In genomic region chr19:48588670-48589399, GRCh38 we compare ENCODE assay signal across 9 cellular contexts. TPM values are rescaled to one million over a fixed set of nuclear protein-coding genes. Genes with fewer than 3 reads are reported as not detected.
A peak's percentile ranks its signal among the peaks of the same experiment; 100 is the strongest.
DNase-seq lines count a peak whose midpoint lies in the region; ATAC-seq and TF ChIP-seq lines count a peak whose summit lies in the region.
"Had no signal": no experiment of that assay in that cellular context is flagged by ENCODE, and none has a peak within 500 bp of the region (broad histone marks: within the 10 kb centered on the region; RNA-seq: fewer than 3 reads in every experiment).

No MANE protein-coding gene starts in this region.

- H3K4me3 ChIP-seq in RWPE2 (ENCODE audit: severe bottlenecking) (no peak overlapping the region), fibroblast of villous mesenchyme (ENCODE audit: low read depth, low read length) (peak overlapping the region; percentile 62)

- TF ChIP-seq CTCF in RWPE2 (IDR thresholded peaks at IDR 0.05; ENCODE audit: poor library complexity, severe bottlenecking) (peak; percentile 96), fibroblast of villous mesenchyme (IDR thresholded peaks at IDR 0.05; ENCODE audit: insufficient read depth, low read depth, low read length) (peak; percentile 95), neural crest cell (conservative IDR thresholded peaks at IDR 0.05) (peak; percentile 97)

- no peak overlapping the region for H3K27ac Mint-ChIP-seq in neural crest cell (ENCODE audit: unreplicated experiment)
- peak overlapping the region; percentile 59 for H3K27ac Mint-ChIP-seq in stimulated activated naive CD8-positive, alpha-beta T cell treated with anti-CD3 and anti-CD28 coated beads, Interleukin-15, Interleukin-2, amounts not matched to agents 100 ng/mL and 50 ng/mL, for 24 hours

- peak overlapping the region; percentile 27 for H3K27ac ChIP-seq in RWPE2 (ENCODE audit: poor library complexity, severe bottlenecking)

- H3K9me3 ChIP-seq in RWPE2 (ENCODE audit: severe bottlenecking) = no peaks in the 10 kb centered on the region

- DNase-seq in DMS79 treated with DMSO at 0.1 percent for 48 hours (lab: John Stamatoyannopoulos, UW) (peak; percentile 30), LHCN-M2 (ENCODE audit: low read depth) (peak; percentile 74), RWPE2 (ENCODE audit: low spot score) (peak; percentile 97), fibroblast of villous mesenchyme (ENCODE audit: low read depth) (peak; percentile 81), neural crest cell (ENCODE audit: low read depth, low spot score) (peak; percentile 98)
- peak; percentile 73 for DNase-seq in activated effector memory CD4-positive, alpha-beta T cell treated with Interleukin-2 at 50 U/mL for 16 hours

- H3K4me3 Mint-ChIP-seq in neural crest cell = peak overlapping the region; percentile 64
- peak overlapping the region; percentile 62 for H3K4me3 Mint-ChIP-seq in stimulated activated naive CD8-positive, alpha-beta T cell treated with anti-CD3 and anti-CD28 coated beads, Interleukin-15, Interleukin-2, amounts not matched to agents 100 ng/mL and 50 ng/mL, for 24 hours

- peaks cover 41% of the 10 kb centered on the region for H3K27me3 Mint-ChIP-seq in neural crest cell (ENCODE audit: low read depth)
- peaks cover 4% of the 10 kb centered on the region for H3K27me3 Mint-ChIP-seq in stimulated activated naive CD8-positive, alpha-beta T cell treated with anti-CD3 and anti-CD28 coated beads, Interleukin-15, Interleukin-2, amounts not matched to agents 100 ng/mL and 50 ng/mL, for 24 hours

- ATAC-seq in RWPE2 (ENCODE audit: low read depth) = peak; percentile 92
- ATAC-seq in HG03280 (IDR thresholded peaks at IDR 0.05; ENCODE audit: unreplicated experiment) = no peak

- H3K36me3 ChIP-seq in RWPE2 (ENCODE audit: low read depth) = no peaks in the 10 kb centered on the region

- peaks cover 9% of the 10 kb centered on the region for H3K4me1 ChIP-seq in RWPE2 (ENCODE audit: insufficient read depth, poor library complexity, severe bottlenecking)

- no peaks in the 10 kb centered on the region for H3K36me3 Mint-ChIP-seq in neural crest cell (ENCODE audit: low read depth)
- H3K36me3 Mint-ChIP-seq in stimulated activated naive CD8-positive, alpha-beta T cell treated with anti-CD3 and anti-CD28 coated beads, Interleukin-15, Interleukin-2, amounts not matched to agents 100 ng/mL and 50 ng/mL, for 24 hours (ENCODE audit: low read depth) = no peaks in the 10 kb centered on the region

- H3K27me3 ChIP-seq in RWPE2 (ENCODE audit: insufficient read depth, poor library complexity, severe bottlenecking) = no peaks in the 10 kb centered on the region

- peaks cover 13% of the 10 kb centered on the region for H3K4me1 Mint-ChIP-seq in neural crest cell
- peaks cover 13% of the 10 kb centered on the region for H3K4me1 Mint-ChIP-seq in stimulated activated naive CD8-positive, alpha-beta T cell treated with anti-CD3 and anti-CD28 coated beads, Interleukin-15, Interleukin-2, amounts not matched to agents 100 ng/mL and 50 ng/mL, for 24 hours (ENCODE audit: low read depth)

- H3K9me3 Mint-ChIP-seq in neural crest cell = no peaks in the 10 kb centered on the region
- H3K9me3 Mint-ChIP-seq in stimulated activated naive CD8-positive, alpha-beta T cell treated with anti-CD3 and anti-CD28 coated beads, Interleukin-15, Interleukin-2, amounts not matched to agents 100 ng/mL and 50 ng/mL, for 24 hours = no peaks in the 10 kb centered on the region

RNA-seq across cellular contexts. Expression of gene SPACA4, which starts 17.7 kb away (rescaled TPM):
- total RNA-seq in LHCN-M2 (2014; rRNA removed) (not detected in 2 replicates), fibroblast of villous mesenchyme (not detected in 2 replicates), neural crest cell (not detected in 2 replicates)
- polyA plus RNA-seq in LHCN-M2 (2012) = not detected
- total RNA-seq: pulmonary artery endothelial cell had no signal

RNA-seq across cellular contexts. Expression of gene FAM83E, which starts 26.0 kb away (rescaled TPM):
- not detected in 2 replicates for total RNA-seq in LHCN-M2 (2014; rRNA removed)
- not detected for polyA plus RNA-seq in LHCN-M2 (2012)
- total RNA-seq in fibroblast of villous mesenchyme = 0.32 and 1.3 TPM in 2 replicates
- total RNA-seq in neural crest cell = 5.9 and 6.1 TPM in 2 replicates

RNA-seq across cellular contexts. Expression of gene RPL18, which starts 30.1 kb away (rescaled TPM):
- total RNA-seq in LHCN-M2 (2014; rRNA removed) (1,651 and 2,205 TPM in 2 replicates), fibroblast of villous mesenchyme (1,548 and 1,575 TPM in 2 replicates), neural crest cell (1,772 and 1,774 TPM in 2 replicates)
- polyA plus RNA-seq in LHCN-M2 (2012) = 2,831 TPM

RNA-seq across cellular contexts. Expression of gene SPHK2, which starts 30.5 kb away (rescaled TPM):
- total RNA-seq in LHCN-M2 (2014; rRNA removed) = 13.3 and 16.2 TPM in 2 replicates
- polyA plus RNA-seq in LHCN-M2 (2012) = 13.0 TPM
- total RNA-seq in fibroblast of villous mesenchyme = 7.8 and 10.0 TPM in 2 replicates
- 48.5 and 50.3 TPM in 2 replicates for total RNA-seq in neural crest cell

RNA-seq across cellular contexts. Expression of gene SULT2B1, which starts 36.9 kb away (rescaled TPM):
- total RNA-seq in LHCN-M2 (2014; rRNA removed) = not detected in 2 replicates
- polyA plus RNA-seq in LHCN-M2 (2012) = 0.15 TPM
- under 0.01 TPM in 1 of 2 replicates, not detected in the other for total RNA-seq in fibroblast of villous mesenchyme
- total RNA-seq in neural crest cell = not detected in 2 replicates
- total RNA-seq: pulmonary artery endothelial cell had no signal

Comparison
In these comparisons a context has a peak if more than half of its experiments do, and no peak if none do; other contexts are left out.
1. DNase-seq: peak in every context shown above with its lines; median percentile 98 in neural crest cell; 97 in RWPE2; 81 in fibroblast of villous mesenchyme; 74 in LHCN-M2; 73 in activated effector memory CD4-positive, alpha-beta T cell treated with Interleukin-2 at 50 U/mL for 16 hours; 30 in DMS79 treated with DMSO at 0.1 percent for 48 hours.